ENCODE assay signal across 18 cellular contexts in genomic region chr2:11080253-11081115, GRCh38.
DNase-seq lines count a peak whose midpoint lies in the region; ATAC-seq and TF ChIP-seq lines count a peak whose summit lies in the region.
"Had no signal": no experiment of that assay in that cellular context is flagged by ENCODE, and none has a peak within 500 bp of the region (broad histone marks: within the 10 kb centered on the region; RNA-seq: fewer than 3 reads in every experiment).

No MANE protein-coding gene starts in this region.

- no peak for TF ChIP-seq CTCF in WTC11 (IDR thresholded peaks at IDR 0.05)

- H3K9me3 Mint-ChIP-seq in stimulated activated naive CD8-positive, alpha-beta T cell treated with anti-CD3 and anti-CD28 coated beads, Interleukin-15, amount 100 ng/mL, for 72 hours: no peaks in the 10 kb centered on the region
- peaks cover 6% of the 10 kb centered on the region for H3K9me3 Mint-ChIP-seq in WTC11
- H3K9me3 Mint-ChIP-seq: dendritic cell treated with granulocyte-macrophage colony-stimulating factor and Interleukin-4, amounts not matched to agents 40 ng/mL and 50 ng/mL, for 4 days; T-cell had no signal

- no peak for DNase-seq in stimulated activated naive CD8-positive, alpha-beta T cell treated with anti-CD3 and anti-CD28 coated beads, Interleukin-15, amount 100 ng/mL, for 72 hours
- DNase-seq in stimulated activated naive CD8-positive, alpha-beta T cell treated with anti-CD3 and anti-CD28 coated beads, Interleukin-15, Interleukin-2, amounts not matched to agents 100 U/mL and 50 U/mL, for 24 hours: no peak
- DNase-seq in WTC11 (ENCODE audit: low spot score) (no peak), mucosa of gallbladder (ENCODE audit: low spot score) (peak; percentile 8), ureter (ENCODE audit: low spot score) (peak; percentile 31)
- DNase-seq in activated CD4-positive, CD25-positive, alpha-beta regulatory T cell (lab: John Stamatoyannopoulos, UW): no peak
- DNase-seq: activated gamma-delta T cell; COR-L47; foreskin keratinocyte; NCI-H1048; NCI-H2227 treated with DMSO at 0.1 percent for 48 hours; stimulated activated CD4-positive, alpha-beta T cell treated with anti-CD3 and anti-CD28 coated beads, Interleukin-4, amount 100 ng/mL, for 1 hour; T-cell had no signal

- CTCF ChIA-PET in WTC11 (lab: Charles Lee): interaction anchor here (1.0 to 4.3 kb wide), 2 partner anchors 44 to 248 kb away, joined by 3 to 23 read pairs; no protein-coding TSS in a partner anchor

- H3K36me3 Mint-ChIP-seq in WTC11: no peaks in the 10 kb centered on the region
- H3K36me3 Mint-ChIP-seq: T-cell had no signal

- no peak overlapping the region for H3K4me3 Mint-ChIP-seq in stimulated activated naive CD8-positive, alpha-beta T cell treated with anti-CD3 and anti-CD28 coated beads, Interleukin-15, amount 100 ng/mL, for 72 hours
- no peak overlapping the region for H3K4me3 Mint-ChIP-seq in WTC11
- H3K4me3 Mint-ChIP-seq: dendritic cell treated with granulocyte-macrophage colony-stimulating factor and Interleukin-4, amounts not matched to agents 40 ng/mL and 50 ng/mL, for 4 days; T-cell had no signal

- H3K27ac Mint-ChIP-seq in stimulated activated naive CD8-positive, alpha-beta T cell treated with anti-CD3 and anti-CD28 coated beads, Interleukin-15, amount 100 ng/mL, for 72 hours: no peak overlapping the region
- no peak overlapping the region for H3K27ac Mint-ChIP-seq in WTC11
- H3K27ac Mint-ChIP-seq: dendritic cell treated with granulocyte-macrophage colony-stimulating factor and Interleukin-4, amounts not matched to agents 40 ng/mL and 50 ng/mL, for 4 days; T-cell had no signal

- ATAC-seq in stimulated activated naive CD8-positive, alpha-beta T cell treated with anti-CD3 and anti-CD28 coated beads, Interleukin-15, amount 100 ng/mL, for 72 hours: peak; percentile 31
- no peak for ATAC-seq in stimulated activated naive CD8-positive, alpha-beta T cell treated with anti-CD3 and anti-CD28 coated beads, Interleukin-15, Interleukin-2, amounts not matched to agents 100 U/mL and 50 U/mL, for 24 hours
- ATAC-seq in WTC11 (peak; percentile 63), GM18511 (IDR thresholded peaks at IDR 0.05; ENCODE audit: unreplicated experiment) (no peak), HG03565 (IDR thresholded peaks at IDR 0.05; ENCODE audit: unreplicated experiment) (no peak)
- ATAC-seq: foreskin keratinocyte, HCT116, Right ventricle myocardium inferior, T-cell had no signal

- POLR2A ChIA-PET in WTC11 (lab: Charles Lee): no interaction called here

- no peaks in the 10 kb centered on the region for H3K4me1 Mint-ChIP-seq in stimulated activated naive CD8-positive, alpha-beta T cell treated with anti-CD3 and anti-CD28 coated beads, Interleukin-15, amount 100 ng/mL, for 72 hours
- H3K4me1 Mint-ChIP-seq in WTC11: no peaks in the 10 kb centered on the region; the same call in 1 of the 2 replicates
- H3K4me1 Mint-ChIP-seq: T-cell had no signal

- H3K27me3 Mint-ChIP-seq in stimulated activated naive CD8-positive, alpha-beta T cell treated with anti-CD3 and anti-CD28 coated beads, Interleukin-15, amount 100 ng/mL, for 72 hours: no peaks in the 10 kb centered on the region
- H3K27me3 Mint-ChIP-seq in WTC11 (ENCODE audit: low read depth): no peaks in the 10 kb centered on the region

TF ChIP-seq in WTC11, 78 proteins besides CTCF, POLR2A, EP300 and RAD21:
- TF ChIP-seq ZBTB43 (CRISPR knock-in tag; IDR thresholded peaks at IDR 0.05) (no peak), ZNF317 (CRISPR knock-in tag; IDR thresholded peaks at IDR 0.05; ENCODE audit: borderline replicate concordance, low read depth) (no peak), NR3C1 (CRISPR knock-in tag; conservative IDR thresholded peaks at IDR 0.05; ENCODE audit: low read depth) (no peak), PREB (CRISPR knock-in tag; IDR thresholded peaks at IDR 0.05; ENCODE audit: borderline replicate concordance) (no peak)

Comparison
In these comparisons a context has a peak if more than half of its experiments do, and no peak if none do; other contexts are left out.
1. ATAC-seq: peak in stimulated activated naive CD8-positive, alpha-beta T cell treated with anti-CD3 and anti-CD28 coated beads, Interleukin-15, amount 100 ng/mL, for 72 hours (single experiment) and WTC11 (single experiment); none in stimulated activated naive CD8-positive, alpha-beta T cell treated with anti-CD3 and anti-CD28 coated beads, Interleukin-15, Interleukin-2, amounts not matched to agents 100 U/mL and 50 U/mL, for 24 hours (single experiment), GM18511 (single experiment) and HG03565 (single experiment).
2. DNase-seq: peak in mucosa of gallbladder (single experiment) and ureter (single experiment); none in stimulated activated naive CD8-positive, alpha-beta T cell treated with anti-CD3 and anti-CD28 coated beads, Interleukin-15, amount 100 ng/mL, for 72 hours (0 of 2), stimulated activated naive CD8-positive, alpha-beta T cell treated with anti-CD3 and anti-CD28 coated beads, Interleukin-15, Interleukin-2, amounts not matched to agents 100 U/mL and 50 U/mL, for 24 hours (single experiment), WTC11 (single experiment) and activated CD4-positive, CD25-positive, alpha-beta regulatory T cell (0 of 4).